In the genomic region with DNA sequence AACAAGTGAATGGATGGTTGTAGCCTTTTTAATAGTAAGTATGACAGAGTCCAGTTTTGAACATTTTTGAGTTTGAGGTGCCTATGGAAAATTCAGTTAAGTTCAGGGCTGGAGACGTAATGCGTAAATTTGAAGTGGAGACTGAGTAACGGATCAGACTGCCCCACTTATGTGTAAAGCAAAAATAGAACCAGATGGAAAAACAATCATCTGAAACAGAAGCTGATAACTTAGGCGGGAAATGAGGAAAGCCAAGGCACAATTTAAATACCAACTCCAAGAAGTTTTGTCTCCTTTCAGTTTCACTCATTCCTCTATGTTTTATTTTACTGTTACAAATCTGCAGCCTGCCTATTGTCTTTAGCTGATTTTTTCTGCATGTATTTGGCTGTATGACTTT, we compare ENCODE assay signal across 9 cellular contexts. TPM values are rescaled to one million over a fixed set of nuclear protein-coding genes. Genes with fewer than 3 reads are reported as not detected.
DNase-seq lines count a peak whose midpoint lies in the region; ATAC-seq and TF ChIP-seq lines count a peak whose summit lies in the region.
"Had no signal": no experiment of that assay in that cellular context is flagged by ENCODE, and none has a peak within 500 bp of the region (broad histone marks: within the 10 kb centered on the region; RNA-seq: fewer than 3 reads in every experiment).

No MANE protein-coding gene starts in this region.

- H3K4me3 ChIP-seq in fibroblast of the aortic adventitia (ENCODE audit: low read depth, low read length) (peak overlapping the region; percentile 80), retinal pigment epithelial cell (ENCODE audit: low read length) (peak overlapping the region; percentile 81), colonic mucosa (no peak overlapping the region)

- no peaks in the 10 kb centered on the region for H3K9me3 ChIP-seq in colonic mucosa

- H3K4me3 Mint-ChIP-seq in T-cell, result peak overlapping the region; percentile 80 to 87 (median 84)

- peak; percentile 14 for DNase-seq in G401 (ENCODE audit: low spot score)
- DNase-seq in T-cell, result no peak
- DNase-seq in fibroblast of the aortic adventitia (ENCODE audit: low read depth), result no peak
- no peak for DNase-seq in retinal pigment epithelial cell (ENCODE audit: low read depth)
- no peak for DNase-seq in colonic mucosa
- DNase-seq: SHP77 had no signal

- H3K36me3 Mint-ChIP-seq in T-cell, result peaks cover 4% of the 10 kb centered on the region

- no peak overlapping the region for H3K9ac ChIP-seq in colonic mucosa (ENCODE audit: low read depth in 2 of 2, low read length in 2 of 2)

- no peaks in the 10 kb centered on the region for H3K4me1 ChIP-seq in colonic mucosa

- TF ChIP-seq CTCF in fibroblast of the aortic adventitia (IDR thresholded peaks at IDR 0.05; ENCODE audit: insufficient read depth, low read length) (no peak), retinal pigment epithelial cell (conservative IDR thresholded peaks at IDR 0.05; ENCODE audit: low read depth, low read length) (no peak), colonic mucosa (IDR thresholded peaks at IDR 0.05) (no peak)

- no peaks in the 10 kb centered on the region for H3K27me3 ChIP-seq in colonic mucosa

- H3K36me3 ChIP-seq in colonic mucosa, result no peaks in the 10 kb centered on the region

- intact Hi-C loops in colonic mucosa (cut with DNase I), result no loop called here

- POLR2A ChIA-PET in T-cell (lab: Charles Lee), result no interaction called here

- ATAC-seq in T-cell (replicated peaks in 1 of 4) (no peak), HG02973 (IDR thresholded peaks at IDR 0.05; ENCODE audit: unreplicated experiment) (no peak), GM21717 (IDR thresholded peaks at IDR 0.05; ENCODE audit: unreplicated experiment) (no peak), GM19452 (IDR thresholded peaks at IDR 0.05; ENCODE audit: unreplicated experiment) (no peak)

- no peaks in the 10 kb centered on the region for H3K9me3 Mint-ChIP-seq in T-cell

- in situ Hi-C loops in G401 (cut with HindIII; ENCODE audit: low sequenced_read_pairs), result no loop called here

- H3K27ac Mint-ChIP-seq in T-cell, result no peak overlapping the region

- peaks cover 28 to 32% (median 28%) of the 10 kb centered on the region in 3 donors for H3K4me1 Mint-ChIP-seq in T-cell

- H3K27me3 Mint-ChIP-seq in T-cell, result peaks cover 0 to 9% of the 10 kb centered on the region in 2 donors

- CTCF ChIA-PET in T-cell (lab: Charles Lee), result interaction anchor here in 1 of 2 donors (0.8 to 1.6 kb wide), 2 partner anchors 9 to 141 kb away, joined by 4 read pairs; no protein-coding TSS in a partner anchor

- H3K27ac ChIP-seq in colonic mucosa, result no peak overlapping the region

RNA-seq across cellular contexts. Expression of a gene that starts 1.2 kb away (rescaled TPM):
- total RNA-seq in G401 (2014; rRNA removed; shearing (Covaris generic)), result 4.2 and 5.5 TPM in 2 replicates
- total RNA-seq in T-cell (1 to 10 TPM; 5.1 to 8.8 (median 7.7) TPM), fibroblast of the aortic adventitia (ENCODE audit: low replicate concordance) (10.0 and 36.2 TPM in 2 replicates), colonic mucosa (10 to 100 TPM; 23.7 to 35.4 TPM)

RNA-seq across cellular contexts. Expression of a gene that starts 14.2 kb away (rescaled TPM):
- 0.37 TPM in 1 of 2 replicates, not detected in the other for total RNA-seq in G401 (2014; rRNA removed; shearing (Covaris generic))
- total RNA-seq in T-cell, result under 1 TPM in 2 of 5 donors, not detected in 3; 0.35 to 0.36 TPM
- total RNA-seq in fibroblast of the aortic adventitia (ENCODE audit: low replicate concordance), result 21.7 and 22.3 TPM in 2 replicates
- 10 to 100 TPM in 1 of 2 donors, 1 to 10 TPM in 1; 9.8 to 14.6 TPM for total RNA-seq in colonic mucosa

RNA-seq across cellular contexts. Expression of a gene that starts 16.7 kb away (rescaled TPM):
- total RNA-seq in G401 (2014; rRNA removed; shearing (Covaris generic)), result not detected in 2 replicates
- total RNA-seq in T-cell (under 1 TPM; 0.13 to 0.47 (median 0.20) TPM), fibroblast of the aortic adventitia (ENCODE audit: low replicate concordance) (0.81 TPM in 1 of 2 replicates, not detected in the other), colonic mucosa (1 to 10 TPM; 6.1 to 8.5 TPM)
